9 cellular contexts compared by ENCODE assay signal in the genomic region with DNA sequence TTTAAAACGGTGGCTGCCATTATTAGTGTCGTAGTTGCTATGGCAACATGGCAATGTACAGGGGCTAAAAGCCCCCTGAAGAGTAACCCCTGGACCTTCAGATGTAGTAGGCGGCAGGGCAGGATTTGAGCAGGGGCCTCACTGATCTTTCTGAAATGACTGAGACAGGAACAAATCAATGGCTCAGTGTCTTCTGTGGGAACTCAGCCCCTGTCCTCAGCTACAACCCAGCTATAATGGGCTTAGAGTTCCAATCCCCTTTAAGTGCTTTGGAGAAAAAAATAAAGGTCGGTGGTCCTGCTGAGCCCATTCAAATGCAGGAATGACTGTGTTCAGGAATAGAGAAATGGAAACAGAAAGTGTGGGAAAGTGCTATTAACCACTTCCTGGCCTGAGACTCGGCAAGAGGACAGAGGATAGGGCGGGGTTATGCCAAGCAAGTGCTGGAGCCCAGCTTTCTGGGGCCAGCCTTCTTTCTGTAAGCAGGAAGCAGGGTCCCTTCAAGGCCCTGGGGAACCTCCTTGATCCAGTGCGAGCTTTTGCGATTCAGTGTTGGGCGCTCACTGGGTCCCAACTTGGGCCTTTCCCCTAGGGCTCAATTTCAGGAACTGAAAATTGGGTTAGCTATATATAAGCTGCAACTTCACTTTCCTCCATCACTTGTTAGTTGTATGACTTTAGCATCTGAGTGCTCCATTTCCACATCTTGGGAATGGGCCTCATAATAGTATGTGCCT. TPM values are rescaled to one million over a fixed set of nuclear protein-coding genes. Genes with fewer than 3 reads are reported as not detected.
DNase-seq lines count a peak whose midpoint lies in the region; ATAC-seq, FAIRE-seq and TF ChIP-seq lines count a peak whose summit lies in the region.
"Had no signal": no experiment of that assay in that cellular context is flagged by ENCODE, and none has a peak within 500 bp of the region (broad histone marks: within the 10 kb centered on the region; RNA-seq: fewer than 3 reads in every experiment).

No MANE protein-coding gene starts in this region.

- ATAC-seq in GM21526 (IDR thresholded peaks at IDR 0.05; ENCODE audit: low FRiP score, unreplicated experiment) (peak; percentile 65), GM12878 (peak; percentile 94)

- H3K27ac Mint-ChIP-seq in CD8-positive, alpha-beta memory T cell, result peak overlapping the region in 2 of 8 donors; percentile 59 to 63

- H3K36me3 Mint-ChIP-seq in CD8-positive, alpha-beta memory T cell, result no peaks in the 10 kb centered on the region

- RAD21 ChIA-PET in GM12878 (lab: Charles Lee; ENCODE audit: unreplicated experiment), result interaction anchor here (0.9 to 8.5 kb wide), 16 partner anchors 10 to 455 kb away, joined by 3 to 190 read pairs (median 11); no protein-coding TSS in a partner anchor

- POLR2A ChIA-PET in GM12878 (lab: Charles Lee), result interaction anchor here (1.1 to 23.1 kb wide), 8 partner anchors 10 to 69 kb away, joined by 5 to 434 read pairs (median 18); no protein-coding TSS in a partner anchor
- POLR2A ChIA-PET in CD8-positive, alpha-beta memory T cell (lab: Charles Lee), result interaction anchor here (0.8 to 1.4 kb wide), 3 partner anchors 50 to 57 kb away, joined by 3 to 9 read pairs (median 3); no protein-coding TSS in a partner anchor

- peak overlapping the region; percentile 66 for H2AFZ ChIP-seq in GM12878 (ENCODE audit: control insufficient read depth, low read depth, low read length)

- WGBS in GM12878 (ENCODE audit: insufficient coverage, insufficient replicate concordance, low lambda C conversion rate, missing lambda C conversion rate), result 1% methylated on average over 9 of the region's 9 CpGs

- H3K27ac ChIP-seq in GM12878 (ENCODE audit: control insufficient read depth, insufficient read depth), result peak overlapping the region; percentile 83
- no peak overlapping the region for H3K27ac ChIP-seq in CD8-positive, alpha-beta memory T cell (ENCODE audit: low read depth, low read length)

- H3K27me3 ChIP-seq in GM12878 (replicated peaks in 1 of 2; ENCODE audit: control insufficient read depth in 2 of 2, insufficient read depth in 2 of 2, low read length in 1 of 2), result no peaks in the 10 kb centered on the region
- H3K27me3 ChIP-seq in CD8-positive, alpha-beta memory T cell (ENCODE audit: insufficient read depth, low read length, poor library complexity, severe bottlenecking), result no peaks in the 10 kb centered on the region

- TF ChIP-seq POLR2A in GM12878 (IDR thresholded peaks at IDR 0.05; ENCODE audit: low read depth, low read length), result no peak

- SMC1A ChIA-PET in GM12878 (lab: Charles Lee; ENCODE audit: uncharacterized antibody, unreplicated experiment), result interaction anchor here (0.5 to 14.0 kb wide), 21 partner anchors 12 to 1284 kb away, joined by 3 to 433 read pairs (median 4); no protein-coding TSS in a partner anchor

- H3K4me2 ChIP-seq in GM12878 (ENCODE audit: control insufficient read depth, insufficient read depth), result peak overlapping the region; percentile 79

- TF ChIP-seq RAD21 in GM12878 (IDR thresholded peaks at IDR 0.05; ENCODE audit: insufficient read depth, low read depth, low read length), result 0 out of 2 replicates have a peak, but pooled peaks have one; percentile 9

- in situ Hi-C loops in GM13976 (cut with MboI; ENCODE audit: low sequenced_read_pairs, unreplicated experiment), result no loop called here
- in situ Hi-C loops in GM12878 (cut with MboI), result loop anchor here (5.0 to 10.0 kb wide), 2 partner anchors 215 to 353 kb away; no protein-coding TSS in a partner anchor

- no peaks in the 10 kb centered on the region for H3K27me3 Mint-ChIP-seq in CD8-positive, alpha-beta memory T cell

- BruUV-seq in GM12878 (replicated peaks; lab: Mats Ljungman, UMichigan), result no TSS peak

- H3K4me3 ChIP-seq in GM12878, result peak overlapping the region; percentile 19; the same call in 1 of the 2 replicates
- no peak overlapping the region for H3K4me3 ChIP-seq in CD8-positive, alpha-beta memory T cell (ENCODE audit: low read length)

- DNase-seq in GM13976 (ENCODE audit: low spot score), result peak; percentile 51
- peak; percentile 65 for DNase-seq in HT1080 (ENCODE audit: low read depth)
- peak; percentile 85 for DNase-seq in GM12878 (ENCODE audit: low read depth, low spot score)
- DNase-seq in HCEC 1CT, result no peak
- no peak for DNase-seq in cortex of kidney (lab: John Stamatoyannopoulos, UW)
- DNase-seq in stimulated activated CD4-positive, alpha-beta T cell treated with anti-CD3 and anti-CD28 coated beads, Interleukin-4, amount 100 ng/mL, for 1 hour, result no peak
- DNase-seq in CD8-positive, alpha-beta memory T cell, result no peak

- H3K4me3 Mint-ChIP-seq in CD8-positive, alpha-beta memory T cell, result peak overlapping the region in 2 of 7 donors; percentile 36 to 44

- H3K36me3 ChIP-seq in GM12878 (ENCODE audit: control insufficient read depth in 2 of 2, insufficient read depth in 2 of 2, low read length in 1 of 2), result no peaks in the 10 kb centered on the region
- no peaks in the 10 kb centered on the region for H3K36me3 ChIP-seq in CD8-positive, alpha-beta memory T cell (ENCODE audit: insufficient read depth, low read length)

- CTCF ChIA-PET in GM12878 (lab: Yijun Ruan, JAX), result interaction anchor here (0.6 to 9.0 kb wide), 16 partner anchors 12 to 352 kb away, joined by 3 to 477 read pairs (median 5); a partner anchor contains a TSS
- CTCF ChIA-PET in CD8-positive, alpha-beta memory T cell (lab: Charles Lee), result interaction anchor here (2.0 to 23.5 kb wide), 4 partner anchors 10 to 352 kb away, joined by 7 to 532 read pairs (median 12); no protein-coding TSS in a partner anchor

- H3K4me1 ChIP-seq in GM12878 (ENCODE audit: control insufficient read depth, insufficient read depth, low read length), result peaks cover 28% of the 10 kb centered on the region
- H3K4me1 ChIP-seq in CD8-positive, alpha-beta memory T cell (ENCODE audit: insufficient read depth, low read length), result peaks cover 17% of the 10 kb centered on the region

- no peaks in the 10 kb centered on the region for H3K9me3 Mint-ChIP-seq in CD8-positive, alpha-beta memory T cell

- peak in 1 of 2 experiments; percentile 76; a peak in 1 of 4 replicates for TF ChIP-seq EP300 in GM12878 (IDR thresholded peaks at IDR 0.05; ENCODE audit: borderline replicate concordance in 1 of 2, control insufficient read depth in 1 of 2, low read depth in 2 of 2, low read length in 2 of 2)

- no peaks in the 10 kb centered on the region; the same call in 2 of the 3 replicates for H3K9me3 ChIP-seq in GM12878 (replicated peaks; ENCODE audit: control insufficient read depth, insufficient read depth, low read length)
- no peaks in the 10 kb centered on the region for H3K9me3 ChIP-seq in CD8-positive, alpha-beta memory T cell (ENCODE audit: low read length)

- FAIRE-seq in GM12878 (lab: Jason Lieb, UNC), result peak; percentile 79
- FAIRE-seq: endometrium had no signal

- no peaks in the 10 kb centered on the region for H3K79me2 ChIP-seq in GM12878 (ENCODE audit: control insufficient read depth, insufficient read depth, low read length)

- intact Hi-C loops in GM12878 (cut with micrococcal nuclease; ENCODE audit: unreplicated experiment), result loop anchor here (2.0 to 5.0 kb wide), 4 partner anchors 49 to 333 kb away; a partner anchor contains a TSS

- H3K4me1 Mint-ChIP-seq in CD8-positive, alpha-beta memory T cell, result peaks cover 16 to 24% (median 23%) of the 10 kb centered on the region in 3 donors

- H3K9ac ChIP-seq in GM12878 (ENCODE audit: control insufficient read depth, insufficient read depth, low read length), result peak overlapping the region; percentile 47

- no peak for TF ChIP-seq CTCF in GM13976 (IDR thresholded peaks at IDR 0.05; ENCODE audit: borderline replicate concordance, control extremely low read depth, extremely low read depth, insufficient read depth, missing control alignments)
- no peak for TF ChIP-seq CTCF in GM12878 (IDR thresholded peaks at IDR 0.05 in 2 of 3, conservative IDR thresholded peaks at IDR 0.05 in 1 of 3; ENCODE audit: control insufficient read depth in 2 of 3, extremely low read depth in 1 of 3, insufficient read depth in 1 of 3, low read depth in 3 of 3, low read length in 3 of 3)

- no peaks in the 10 kb centered on the region for H4K20me1 ChIP-seq in GM12878 (ENCODE audit: control insufficient read depth, insufficient read depth)

RNA-seq across cellular contexts. Expression of a gene that starts 6.1 kb away (rescaled TPM):
- total RNA-seq in HT1080 (2014; rRNA removed; shearing (Covaris generic)), result 23.0 and 41.9 TPM in 2 replicates
- polyA plus RNA-seq in HT1080 (2015; cell fraction: cytosol; rRNA removed), result 42.5 and 42.8 TPM in 2 replicates
- polyA plus RNA-seq in HT1080 (2015; cell fraction: nucleus; rRNA removed), result 47.5 and 57.6 TPM in 2 replicates
- total RNA-seq in GM12878 (2013; cell fraction: nucleolus; rRNA removed), result 202 and 214 TPM in 2 replicates
- total RNA-seq in GM12878 (2014; rRNA removed), result 60.0 and 69.4 TPM in 2 replicates
- total RNA-seq in GM12878 (2014; rRNA removed; fragmentation: Illumina TruSeq; extraction: Trizol), result 65.0 and 66.4 TPM in 2 replicates
- 166 and 178 TPM in 2 replicates for total RNA-seq in GM12878 (2021)
- 57.7 TPM for polyA plus RNA-seq in GM12878 (2011; ENCODE audit: low read depth)
- 94.5 and 176 TPM in 2 replicates for polyA plus RNA-seq in GM12878 (2011; rRNA removed)
- 223 and 282 TPM in 2 replicates for polyA plus RNA-seq in GM12878 (2011; cell fraction: cytosol; rRNA removed)
- polyA plus RNA-seq in GM12878 (2011; cell fraction: nucleus; rRNA removed), result 60.1 and 67.9 TPM in 2 replicates
- 108 and 130 TPM in 2 replicates for polyA plus RNA-seq in GM12878 (2012)
- 17.8 and 51.8 TPM in 2 replicates for polyA plus RNA-seq in GM12878 (2014; fragmentation: Illumina TruSeq; extraction: Trizol)
- 1 to 10 TPM; 5.2 to 8.2 TPM for polyA plus RNA-seq in GM12878 (2014; fragmentation: Nextera tagmentation; extraction: Ambion mirVana)
- polyA plus RNA-seq in GM12878 (2014; rRNA removed), result 97.7 and 100 TPM in 2 replicates
- 100 to 1,000 TPM; 159 to 180 TPM for polyA plus RNA-seq in GM12878 (2016; fragmentation: Nextera tagmentation; extraction: Ambion mirVana)
- 136 and 174 TPM in 2 replicates for polyA minus RNA-seq in GM12878 (2011; rRNA and poly(A)+ RNA removed)
- 59.5 and 63.5 TPM in 2 replicates for polyA minus RNA-seq in GM12878 (2011; cell fraction: cytosol; rRNA and poly(A)+ RNA removed)
- polyA minus RNA-seq in GM12878 (2011; cell fraction: nucleus; rRNA and poly(A)+ RNA removed), result 29.3 and 45.1 TPM in 2 replicates
- total RNA-seq in CD8-positive, alpha-beta memory T cell, result 100 to 1,000 TPM; 356 to 388 TPM
- 131 TPM for polyA plus RNA-seq in CD8-positive, alpha-beta memory T cell

Comparison
In these comparisons a context has a peak if more than half of its experiments do, and no peak if none do; other contexts are left out.
1. DNase-seq: peak in GM13976 (single experiment), HT1080 (single experiment) and GM12878 (single experiment); none in HCEC 1CT (single experiment), cortex of kidney (single experiment), stimulated activated CD4-positive, alpha-beta T cell treated with anti-CD3 and anti-CD28 coated beads, Interleukin-4, amount 100 ng/mL, for 1 hour (single experiment) and CD8-positive, alpha-beta memory T cell (0 of 5).